Comparison of ENCODE assay signal across 16 cellular contexts in genomic region chr4:185381794-185382193, GRCh38.
"Had no signal": no experiment of that assay in that cellular context is flagged by ENCODE, and none has a peak within 500 bp of the region (broad histone marks: within the 10 kb centered on the region; RNA-seq: fewer than 3 reads in every experiment).

No MANE protein-coding gene starts in this region.

- H3K27me3 ChIP-seq: adrenal gland, hepatocyte, tibial nerve, uterus had no signal

- ATAC-seq: activated CD4-positive, alpha-beta T cell treated with anti-CD3 and anti-CD28 coated beads for 36 hours; activated CD8-positive, alpha-beta memory T cell treated with anti-CD3 and anti-CD28 coated beads, Interleukin-2, amount 10 ng/mL, durations not matched to agents 7 days and 5 days; left lobe of liver; naive thymus-derived CD8-positive, alpha-beta T cell had no signal

- DNase-seq: activated CD4-positive, alpha-beta memory T cell treated with anti-CD3 and anti-CD28 coated beads for 36 hours; activated CD4-positive, alpha-beta T cell treated with anti-CD3 and anti-CD28 coated beads for 36 hours; activated CD8-positive, alpha-beta memory T cell treated with anti-CD3 and anti-CD28 coated beads, Interleukin-2, amount 10 ng/mL, durations not matched to agents 7 days and 5 days; activated naive CD4-positive, alpha-beta T cell treated with anti-CD3 and anti-CD28 coated beads, Interleukin-2, amount 50 U/mL, for 16 hours; activated T-cell treated with anti-CD3 and anti-CD28 coated beads, Interleukin-2, amount 50 U/mL, for 1 hour; adrenal gland; cortex of kidney; effector CD4-positive, alpha-beta T cell; naive thymus-derived CD8-positive, alpha-beta T cell; stimulated activated naive CD4-positive, alpha-beta T cell; T-helper 2 cell; uterus had no signal

- H3K9me3 ChIP-seq: adrenal gland, uterus had no signal

- H3K4me1 ChIP-seq: adrenal gland, parathyroid adenoma, uterus had no signal

- H3K27ac ChIP-seq: adrenal gland, hepatocyte, parathyroid adenoma, tibial nerve, uterus had no signal

- H3K4me3 ChIP-seq: adrenal gland, hepatocyte, tibial nerve, uterus had no signal

- H3K36me3 ChIP-seq: adrenal gland, uterus had no signal
